ENCODE assay signal across 18 cellular contexts in genomic region chr12:100151769-100152168, GRCh38. TPM values are rescaled to one million over a fixed set of nuclear protein-coding genes. Genes with fewer than 3 reads are reported as not detected.
DNase-seq lines count a peak whose midpoint lies in the region; ATAC-seq and TF ChIP-seq lines count a peak whose summit lies in the region.
"Had no signal": no experiment of that assay in that cellular context is flagged by ENCODE, and none has a peak within 500 bp of the region (broad histone marks: within the 10 kb centered on the region; RNA-seq: fewer than 3 reads in every experiment).

No MANE protein-coding gene starts in this region.

- no peaks in the 10 kb centered on the region for H3K36me3 Mint-ChIP-seq in progenitor cell of endocrine pancreas (ENCODE audit: insufficient read depth)
- H3K36me3 Mint-ChIP-seq in natural killer cell = no peaks in the 10 kb centered on the region

- H3K27ac ChIP-seq in esophagus squamous epithelium = no peak overlapping the region
- H3K27ac ChIP-seq: PC-9, SJCRH30 had no signal

- H3K9me3 Mint-ChIP-seq in progenitor cell of endocrine pancreas (ENCODE audit: low read depth) = no peaks in the 10 kb centered on the region
- H3K9me3 Mint-ChIP-seq in natural killer cell = no peaks in the 10 kb centered on the region

- no peaks in the 10 kb centered on the region for H3K36me3 ChIP-seq in esophagus squamous epithelium
- H3K36me3 ChIP-seq: SJCRH30 had no signal

- H3K27me3 ChIP-seq in esophagus squamous epithelium = no peaks in the 10 kb centered on the region
- H3K27me3 ChIP-seq: SJCRH30 had no signal

- TF ChIP-seq CTCF in progenitor cell of endocrine pancreas (IDR thresholded peaks at IDR 0.05; ENCODE audit: unreplicated experiment) (no peak), esophagus squamous epithelium (IDR thresholded peaks at IDR 0.05) (no peak), natural killer cell (IDR thresholded peaks at IDR 0.05) (no peak)

- DNase-seq in NCI-H748 (lab: John Stamatoyannopoulos, UW; ENCODE audit: unreplicated experiment) = peak; percentile 7
- DNase-seq in NCI-H748 treated with DMSO at 0.1 percent for 48 hours (lab: John Stamatoyannopoulos, UW) = no peak
- DNase-seq in HT-29 (ENCODE audit: low spot score) = peak; percentile 38
- peak; percentile 66 for DNase-seq in NCI-H69 (lab: John Stamatoyannopoulos, UW)
- no peak for DNase-seq in progenitor cell of endocrine pancreas (ENCODE audit: low spot score, unreplicated experiment)
- no peak for DNase-seq in HuH-7 (ENCODE audit: low spot score)
- no peak for DNase-seq in esophagus squamous epithelium (lab: John Stamatoyannopoulos, UW)
- no peak for DNase-seq in natural killer cell
- DNase-seq: NCI-H1048, NCI-H1417 treated with DMSO at 0.1 percent for 48 hours, NCI-H1694 treated with DMSO at 0.1 percent for 48 hours, NCI-H2081, NCI-H446 treated with DMSO at 0.1 percent for 48 hours, NCI-H774, PC-9, SJCRH30 had no signal

- WGBS in esophagus squamous epithelium, 2 donors = 93 to 100% methylated on average over 2 of the region's 2 CpGs

- no peaks in the 10 kb centered on the region for H3K4me1 ChIP-seq in esophagus squamous epithelium

- no peak for ATAC-seq in natural killer cell
- ATAC-seq: Right ventricle myocardium inferior, SK-N-SH treated with all-trans-retinoic acid at 6 μM for 48 hours had no signal

- no peak overlapping the region for H3K4me3 ChIP-seq in esophagus squamous epithelium
- H3K4me3 ChIP-seq: PC-9, SJCRH30 had no signal

- no peak for TF ChIP-seq POLR2A in esophagus squamous epithelium (IDR thresholded peaks at IDR 0.05)

- H3K9me3 ChIP-seq in esophagus squamous epithelium = no peaks in the 10 kb centered on the region
- H3K9me3 ChIP-seq: SJCRH30 had no signal

- intact Hi-C loops in esophagus squamous epithelium (cut with DNase I) (no loop called here), natural killer cell (cut with micrococcal nuclease) (no loop called here)

- H3K4me3 Mint-ChIP-seq in progenitor cell of endocrine pancreas (ENCODE audit: low read depth) (no peak overlapping the region), natural killer cell (no peak overlapping the region)

- H3K27ac Mint-ChIP-seq in progenitor cell of endocrine pancreas = peak overlapping the region; percentile 29
- H3K27ac Mint-ChIP-seq in natural killer cell = no peak overlapping the region

- H3K4me1 Mint-ChIP-seq in progenitor cell of endocrine pancreas (ENCODE audit: low read depth) = peaks cover 5% of the 10 kb centered on the region
- peaks cover 5 to 10% of the 10 kb centered on the region in 2 donors for H3K4me1 Mint-ChIP-seq in natural killer cell

- H3K27me3 Mint-ChIP-seq in progenitor cell of endocrine pancreas (no peaks in the 10 kb centered on the region), natural killer cell (ENCODE audit: low read depth in 2 of 2) (no peaks in the 10 kb centered on the region)

RNA-seq across cellular contexts. Expression of gene BLTP3B, which starts 9.1 kb away (rescaled TPM):
- total RNA-seq in HT-29 (2014; rRNA removed; shearing (Covaris generic)) = 13.4 and 14.4 TPM in 2 replicates
- total RNA-seq in progenitor cell of endocrine pancreas = 22.7 and 23.6 TPM in 2 replicates
- total RNA-seq in esophagus squamous epithelium = 10 to 100 TPM in 3 of 4 donors, 1 to 10 TPM in 1; 7.1 to 21.9 (median 13.5) TPM
- total RNA-seq in natural killer cell = 10 to 100 TPM; 30.8 to 42.8 (median 30.9) TPM

RNA-seq across cellular contexts. Expression of gene ACTR6, which starts 48.8 kb away (rescaled TPM):
- 4.2 and 7.4 TPM in 2 replicates for total RNA-seq in HT-29 (2014; rRNA removed; shearing (Covaris generic))
- 22.0 and 29.7 TPM in 2 replicates for total RNA-seq in progenitor cell of endocrine pancreas
- 10 to 100 TPM; 14.2 to 21.0 (median 16.5) TPM for total RNA-seq in esophagus squamous epithelium
- 10 to 100 TPM; 20.4 to 27.5 (median 20.8) TPM for total RNA-seq in natural killer cell

Comparison
In these comparisons a context has a peak if more than half of its experiments do, and no peak if none do; other contexts are left out.
1. DNase-seq: peak in NCI-H748 (single experiment), HT-29 (single experiment) and NCI-H69 (single experiment); none in NCI-H748 treated with DMSO at 0.1 percent for 48 hours (single experiment), progenitor cell of endocrine pancreas (single experiment), HuH-7 (single experiment), esophagus squamous epithelium (single experiment) and natural killer cell (single experiment).